ENCODE assay signal across 28 cellular contexts in genomic region chrX:9606971-9607370, GRCh38.
"Had no signal": no experiment of that assay in that cellular context is flagged by ENCODE, and none has a peak within 500 bp of the region (broad histone marks: within the 10 kb centered on the region; RNA-seq: fewer than 3 reads in every experiment).

No MANE protein-coding gene starts in this region.

- H3K4me1 Mint-ChIP-seq: activated CD4-positive, alpha-beta memory T cell treated with anti-CD3 and anti-CD28 coated beads, Interleukin-2, amount 10 ng/mL, durations not matched to agents 7 days and 5 days; activated CD4-positive, alpha-beta T cell treated with anti-CD3 and anti-CD28 coated beads for 36 hours; activated naive CD4-positive, alpha-beta T cell treated with anti-CD3 and anti-CD28 coated beads, Interleukin-2, amount 10 ng/mL, durations not matched to agents 7 days and 5 days; activated naive CD8-positive, alpha-beta T cell treated with anti-CD3 and anti-CD28 coated beads, Interleukin-2, amount 10 ng/mL, durations not matched to agents 7 days and 5 days had no signal

- ATAC-seq: activated CD4-positive, alpha-beta T cell treated with anti-CD3 and anti-CD28 coated beads for 36 hours; activated naive CD4-positive, alpha-beta T cell treated with anti-CD3 and anti-CD28 coated beads, Interleukin-2, amount 50 U/mL, for 72 hours; activated T-cell treated with anti-CD3 and anti-CD28 coated beads, Interleukin-2, amount 50 U/mL, for 72 hours had no signal

- H3K27me3 ChIP-seq: ascending aorta, cardiac muscle cell, colonic mucosa, esophagus squamous epithelium had no signal

- DNase-seq: activated CD4-positive, alpha-beta memory T cell treated with anti-CD3 and anti-CD28 coated beads, Interleukin-2, amount 10 ng/mL, durations not matched to agents 7 days and 5 days; activated CD4-positive, alpha-beta T cell treated with anti-CD3 and anti-CD28 coated beads for 36 hours; activated CD4-positive, alpha-beta T cell treated with anti-CD3 and anti-CD28 coated beads, Interleukin-2, amount 10 ng/mL, durations not matched to agents 24 days and 14 days; activated CD4-positive, CD25-positive, alpha-beta regulatory T cell; activated CD4-positive, CD25-positive, alpha-beta regulatory T cell treated with anti-CD3 and anti-CD28 coated beads, Interleukin-2, amount 50 U/mL, for 72 hours; activated CD8-positive, alpha-beta memory T cell treated with anti-CD3 and anti-CD28 coated beads, Interleukin-2, amount 50 U/mL, for 48 hours; activated gamma-delta T cell; activated naive CD4-positive, alpha-beta T cell; activated naive CD4-positive, alpha-beta T cell treated with anti-CD3 and anti-CD28 coated beads, Interleukin-2, amount 10 ng/mL, durations not matched to agents 7 days and 5 days; activated naive CD8-positive, alpha-beta T cell treated with anti-CD3 and anti-CD28 coated beads, Interleukin-2, amount 10 ng/mL, durations not matched to agents 7 days and 5 days; activated T-cell treated with anti-CD3 and anti-CD28 coated beads for 4 hours; activated T-cell treated with anti-CD3 and anti-CD28 coated beads, Interleukin-2, amount 50 U/mL, for 24 hours; activated T-cell treated with anti-CD3 and anti-CD28 coated beads, Interleukin-2, amount 50 U/mL, for 72 hours; central memory CD4-positive, alpha-beta T cell; cerebellar nuclear complex; colonic mucosa; effector CD8-positive, alpha-beta T cell; esophagus squamous epithelium; T-helper 2 cell had no signal

- H3K4me3 Mint-ChIP-seq: activated CD4-positive, alpha-beta memory T cell treated with anti-CD3 and anti-CD28 coated beads, Interleukin-2, amount 10 ng/mL, durations not matched to agents 7 days and 5 days; activated CD4-positive, alpha-beta T cell treated with anti-CD3 and anti-CD28 coated beads for 36 hours; activated CD4-positive, alpha-beta T cell treated with anti-CD3 and anti-CD28 coated beads, Interleukin-2, amount 10 ng/mL, durations not matched to agents 24 days and 14 days; activated naive CD4-positive, alpha-beta T cell treated with anti-CD3 and anti-CD28 coated beads, Interleukin-2, amount 10 ng/mL, durations not matched to agents 7 days and 5 days; activated naive CD8-positive, alpha-beta T cell treated with anti-CD3 and anti-CD28 coated beads, Interleukin-2, amount 10 ng/mL, durations not matched to agents 7 days and 5 days; activated T-cell treated with anti-CD3 and anti-CD28 coated beads, Interleukin-2, amount 50 U/mL, for 24 hours; activated T-cell treated with anti-CD3 and anti-CD28 coated beads, Interleukin-2, amount 50 U/mL, for 72 hours; brain had no signal

- H3K9me3 Mint-ChIP-seq: activated CD4-positive, alpha-beta memory T cell treated with anti-CD3 and anti-CD28 coated beads, Interleukin-2, amount 10 ng/mL, durations not matched to agents 7 days and 5 days; activated CD4-positive, alpha-beta T cell treated with anti-CD3 and anti-CD28 coated beads, Interleukin-2, amount 10 ng/mL, durations not matched to agents 24 days and 14 days; activated naive CD4-positive, alpha-beta T cell treated with anti-CD3 and anti-CD28 coated beads, Interleukin-2, amount 10 ng/mL, durations not matched to agents 7 days and 5 days; activated naive CD4-positive, alpha-beta T cell treated with anti-CD3 and anti-CD28 coated beads, Interleukin-2, amount 50 U/mL, for 72 hours; activated naive CD8-positive, alpha-beta T cell treated with anti-CD3 and anti-CD28 coated beads, Interleukin-2, amount 10 ng/mL, durations not matched to agents 7 days and 5 days; activated T-cell treated with anti-CD3 and anti-CD28 coated beads, Interleukin-2, amount 50 U/mL, for 24 hours; activated T-cell treated with anti-CD3 and anti-CD28 coated beads, Interleukin-2, amount 50 U/mL, for 72 hours had no signal

- H3K36me3 ChIP-seq: ascending aorta, breast epithelium, cardiac muscle cell, colonic mucosa, esophagus squamous epithelium had no signal

- H3K4me3 ChIP-seq: ascending aorta, breast epithelium, cardiac muscle cell, colonic mucosa, esophagus squamous epithelium had no signal

- H3K4me1 ChIP-seq: breast epithelium, colonic mucosa had no signal

- H3K27ac ChIP-seq: ascending aorta, breast epithelium, cardiac muscle cell, colonic mucosa, epithelial cell of prostate, esophagus squamous epithelium had no signal

- H3K27me3 Mint-ChIP-seq: activated CD4-positive, alpha-beta memory T cell treated with anti-CD3 and anti-CD28 coated beads, Interleukin-2, amount 10 ng/mL, durations not matched to agents 7 days and 5 days; activated CD4-positive, alpha-beta T cell treated with anti-CD3 and anti-CD28 coated beads for 36 hours; activated CD4-positive, alpha-beta T cell treated with anti-CD3 and anti-CD28 coated beads, Interleukin-2, amount 10 ng/mL, durations not matched to agents 24 days and 14 days; activated naive CD4-positive, alpha-beta T cell treated with anti-CD3 and anti-CD28 coated beads, Interleukin-2, amount 10 ng/mL, durations not matched to agents 7 days and 5 days; activated naive CD8-positive, alpha-beta T cell treated with anti-CD3 and anti-CD28 coated beads, Interleukin-2, amount 10 ng/mL, durations not matched to agents 7 days and 5 days; activated T-cell treated with anti-CD3 and anti-CD28 coated beads, Interleukin-2, amount 50 U/mL, for 24 hours; brain had no signal

- FAIRE-seq: endometrium, endothelial cell of umbilical vein, frontal cortex had no signal

- H3K27ac Mint-ChIP-seq: activated CD4-positive, alpha-beta memory T cell treated with anti-CD3 and anti-CD28 coated beads, Interleukin-2, amount 10 ng/mL, durations not matched to agents 7 days and 5 days; activated CD4-positive, alpha-beta T cell treated with anti-CD3 and anti-CD28 coated beads for 36 hours; activated CD4-positive, alpha-beta T cell treated with anti-CD3 and anti-CD28 coated beads, Interleukin-2, amount 10 ng/mL, durations not matched to agents 24 days and 14 days; activated naive CD4-positive, alpha-beta T cell treated with anti-CD3 and anti-CD28 coated beads, Interleukin-2, amount 10 ng/mL, durations not matched to agents 7 days and 5 days; activated naive CD4-positive, alpha-beta T cell treated with anti-CD3 and anti-CD28 coated beads, Interleukin-2, amount 50 U/mL, for 72 hours; activated naive CD8-positive, alpha-beta T cell treated with anti-CD3 and anti-CD28 coated beads, Interleukin-2, amount 10 ng/mL, durations not matched to agents 7 days and 5 days; activated T-cell treated with anti-CD3 and anti-CD28 coated beads, Interleukin-2, amount 50 U/mL, for 24 hours; activated T-cell treated with anti-CD3 and anti-CD28 coated beads, Interleukin-2, amount 50 U/mL, for 72 hours; brain had no signal

- H3K36me3 Mint-ChIP-seq: activated naive CD4-positive, alpha-beta T cell treated with anti-CD3 and anti-CD28 coated beads, Interleukin-2, amount 10 ng/mL, durations not matched to agents 7 days and 5 days; activated naive CD4-positive, alpha-beta T cell treated with anti-CD3 and anti-CD28 coated beads, Interleukin-2, amount 50 U/mL, for 72 hours had no signal

- H3K9me3 ChIP-seq: ascending aorta, breast epithelium, colonic mucosa, esophagus squamous epithelium had no signal
